In genomic region chr12:68332726-68333630, GRCh38 we compare ENCODE assay signal across 2 cellular contexts.
TF ChIP-seq lines count a peak whose summit lies in the region.

No MANE protein-coding gene starts in this region.

TF ChIP-seq in H1, 55 proteins besides CTCF, POLR2A, EP300 and RAD21:
- TF ChIP-seq YY1 (IDR thresholded peaks at IDR 0.05; ENCODE audit: low read depth, low read length) (no peak), TBP (IDR thresholded peaks at IDR 0.05; ENCODE audit: low read depth, low read length) (no peak), SIN3A (conservative IDR thresholded peaks at IDR 0.05 in 1 of 2, IDR thresholded peaks at IDR 0.05 in 1 of 2; ENCODE audit: low read depth in 1 of 2, low read length in 2 of 2) (no peak), SP1 (IDR thresholded peaks at IDR 0.05; ENCODE audit: low read depth, low read length) (no peak), TCF12 (IDR thresholded peaks at IDR 0.05; ENCODE audit: low read depth, low read length) (no peak), SIX5 (IDR thresholded peaks at IDR 0.05; ENCODE audit: low read depth, low read length) (no peak), POLR2AphosphoS5 (IDR thresholded peaks at IDR 0.05; ENCODE audit: low read depth, low read length) (no peak), SP2 (IDR thresholded peaks at IDR 0.05; ENCODE audit: low read length) (no peak), NANOG (IDR thresholded peaks at IDR 0.05; ENCODE audit: insufficient read depth, low read depth, low read length, poor library complexity, severe bottlenecking) (no peak), TAF7 (optimal IDR thresholded peaks at IDR 0.05; ENCODE audit: borderline replicate concordance, low read depth, low read length) (no peak), SAP30 (IDR thresholded peaks at IDR 0.05; ENCODE audit: insufficient read depth, insufficient replicate concordance, low read length) (no peak), MAX (IDR thresholded peaks at IDR 0.05) (no peak), RBBP5 (IDR thresholded peaks at IDR 0.05; ENCODE audit: borderline replicate concordance, low read depth, low read length) (no peak), KDM5A (IDR thresholded peaks at IDR 0.05; ENCODE audit: low read length) (no peak), SP4 (IDR thresholded peaks at IDR 0.05; ENCODE audit: low read length) (no peak), NRF1 (IDR thresholded peaks at IDR 0.05; ENCODE audit: low read depth, low read length) (no peak)
- TF ChIP-seq, protein P1, sequence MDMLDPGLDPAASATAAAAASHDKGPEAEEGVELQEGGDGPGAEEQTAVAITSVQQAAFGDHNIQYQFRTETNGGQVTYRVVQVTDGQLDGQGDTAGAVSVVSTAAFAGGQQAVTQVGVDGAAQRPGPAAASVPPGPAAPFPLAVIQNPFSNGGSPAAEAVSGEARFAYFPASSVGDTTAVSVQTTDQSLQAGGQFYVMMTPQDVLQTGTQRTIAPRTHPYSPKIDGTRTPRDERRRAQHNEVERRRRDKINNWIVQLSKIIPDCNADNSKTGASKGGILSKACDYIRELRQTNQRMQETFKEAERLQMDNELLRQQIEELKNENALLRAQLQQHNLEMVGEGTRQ (IDR thresholded peaks at IDR 0.05; ENCODE audit: low read length), result no peak

TF ChIP-seq in HEK293T, 16 proteins besides CTCF, POLR2A, EP300 and RAD21:
- TF ChIP-seq LEF1 (IDR thresholded peaks at IDR 0.05; ENCODE audit: borderline replicate concordance), result no peak
- TF ChIP-seq, protein P2, sequence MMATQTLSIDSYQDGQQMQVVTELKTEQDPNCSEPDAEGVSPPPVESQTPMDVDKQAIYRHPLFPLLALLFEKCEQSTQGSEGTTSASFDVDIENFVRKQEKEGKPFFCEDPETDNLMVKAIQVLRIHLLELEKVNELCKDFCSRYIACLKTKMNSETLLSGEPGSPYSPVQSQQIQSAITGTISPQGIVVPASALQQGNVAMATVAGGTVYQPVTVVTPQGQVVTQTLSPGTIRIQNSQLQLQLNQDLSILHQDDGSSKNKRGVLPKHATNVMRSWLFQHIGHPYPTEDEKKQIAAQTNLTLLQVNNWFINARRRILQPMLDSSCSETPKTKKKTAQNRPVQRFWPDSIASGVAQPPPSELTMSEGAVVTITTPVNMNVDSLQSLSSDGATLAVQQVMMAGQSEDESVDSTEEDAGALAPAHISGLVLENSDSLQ (IDR thresholded peaks at IDR 0.05), result no peak
- TF ChIP-seq FOXK2 (IDR thresholded peaks at IDR 0.05), result no peak
- TF ChIP-seq L3MBTL2 (conservative IDR thresholded peaks at IDR 0.05), result no peak
- TF ChIP-seq ZNF384 (IDR thresholded peaks at IDR 0.05), result no peak
- TF ChIP-seq CTBP1 (IDR thresholded peaks at IDR 0.05; ENCODE audit: borderline replicate concordance), result no peak
TF ChIP-seq in HEK293T: peak in this region for 0.
